Comparison of ENCODE assay signal across 8 cellular contexts in genomic region chr10:51924359-51924758, GRCh38.
"Had no signal": no experiment of that assay in that cellular context is flagged by ENCODE, and none has a peak within 500 bp of the region (broad histone marks: within the 10 kb centered on the region; RNA-seq: fewer than 3 reads in every experiment).

No MANE protein-coding gene starts in this region.

- H3K4me1 Mint-ChIP-seq: IgD-negative memory B cell had no signal

- H3K27me3 Mint-ChIP-seq: IgD-negative memory B cell had no signal

- ATAC-seq: HepG2, K562 had no signal

- DNase-seq: IMR-90, KBM-7, KG1 had no signal

- H3K36me3 Mint-ChIP-seq: IgD-negative memory B cell had no signal

- H3K27ac ChIP-seq: HL-60 had no signal

- H3K27ac Mint-ChIP-seq: IgD-negative memory B cell had no signal

- FAIRE-seq: HepG2, HTR-8/SVneo, K562 had no signal

- H3K4me3 ChIP-seq: K562 had no signal
